ENCODE assay signal across 31 cellular contexts in genomic region chr17:73074515-73074914, GRCh38.
"Had no signal": no experiment of that assay in that cellular context is flagged by ENCODE, and none has a peak within 500 bp of the region (broad histone marks: within the 10 kb centered on the region; RNA-seq: fewer than 3 reads in every experiment).

No MANE protein-coding gene starts in this region.

- ATAC-seq: activated CD4-positive, alpha-beta T cell treated with anti-CD3 and anti-CD28 coated beads for 36 hours; activated CD4-positive, CD25-positive, alpha-beta regulatory T cell treated with anti-CD3 and anti-CD28 coated beads, Interleukin-2, amount 50 U/mL, for 24 hours; activated CD8-positive, alpha-beta memory T cell treated with anti-CD3 and anti-CD28 coated beads, Interleukin-2, amount 10 ng/mL, durations not matched to agents 7 days and 5 days; activated CD8-positive, alpha-beta T cell treated with anti-CD3 and anti-CD28 coated beads, Interleukin-2, amount 10 ng/mL, durations not matched to agents 7 days and 5 days; activated T-cell treated with anti-CD3 and anti-CD28 coated beads, Interleukin-2, amount 50 U/mL, for 72 hours; effector memory CD8-positive, alpha-beta T cell; foreskin keratinocyte; gastrocnemius medialis; T-helper 17 cell had no signal

- H3K27me3 ChIP-seq: brain microvascular endothelial cell, esophagus muscularis mucosa, foreskin keratinocyte, gastrocnemius medialis had no signal

- H3K27ac ChIP-seq: brain microvascular endothelial cell, esophagus muscularis mucosa, foreskin keratinocyte, gastrocnemius medialis, WERI-Rb-1 had no signal

- H3K36me3 ChIP-seq: brain microvascular endothelial cell, gastrocnemius medialis, WERI-Rb-1 had no signal

- H3K9me3 ChIP-seq: esophagus muscularis mucosa, gastrocnemius medialis had no signal

- H3K4me3 ChIP-seq: esophagus muscularis mucosa, gastrocnemius medialis had no signal

- DNase-seq: activated B cell treated with CpG ODN at 0.5 μM for 24 hours; activated CD4-positive, alpha-beta memory T cell treated with anti-CD3 and anti-CD28 coated beads for 36 hours; activated CD4-positive, alpha-beta T cell treated with anti-CD3 and anti-CD28 coated beads for 36 hours; activated CD4-positive, alpha-beta T cell treated with anti-CD3 and anti-CD28 coated beads, Interleukin-2, amount 10 ng/mL, durations not matched to agents 24 days and 14 days; activated CD8-positive, alpha-beta memory T cell treated with anti-CD3 and anti-CD28 coated beads, Interleukin-2, amount 10 ng/mL, durations not matched to agents 7 days and 5 days; activated CD8-positive, alpha-beta memory T cell treated with anti-CD3 and anti-CD28 coated beads, Interleukin-2, amount 50 U/mL, for 4 hours; activated CD8-positive, alpha-beta T cell treated with anti-CD3 and anti-CD28 coated beads, Interleukin-2, amount 10 ng/mL, durations not matched to agents 7 days and 5 days; activated gamma-delta T cell; activated naive CD4-positive, alpha-beta T cell; activated naive CD4-positive, alpha-beta T cell treated with anti-CD3 and anti-CD28 coated beads, Interleukin-2, amount 50 U/mL, for 16 hours; activated T-cell treated with anti-CD3 and anti-CD28 coated beads for 4 hours; activated T-cell treated with anti-CD3 and anti-CD28 coated beads, Interleukin-2, amount 50 U/mL, for 24 hours; activated T-cell treated with anti-CD3 and anti-CD28 coated beads, Interleukin-2, amount 50 U/mL, for 72 hours; amniotic stem cell; anterior cingulate cortex; brain microvascular endothelial cell; caudate nucleus; cortex of kidney; dermis blood vessel endothelial cell; effector CD4-positive, alpha-beta T cell; effector memory CD8-positive, alpha-beta T cell; erythroblast; gastrocnemius medialis; glutamatergic neuron; T-helper 1 cell; T-helper 17 cell; T1000; WERI-Rb-1 had no signal

- H3K4me1 ChIP-seq: foreskin keratinocyte, gastrocnemius medialis had no signal
